Comparison of ENCODE assay signal across 20 cellular contexts in the genomic region with DNA sequence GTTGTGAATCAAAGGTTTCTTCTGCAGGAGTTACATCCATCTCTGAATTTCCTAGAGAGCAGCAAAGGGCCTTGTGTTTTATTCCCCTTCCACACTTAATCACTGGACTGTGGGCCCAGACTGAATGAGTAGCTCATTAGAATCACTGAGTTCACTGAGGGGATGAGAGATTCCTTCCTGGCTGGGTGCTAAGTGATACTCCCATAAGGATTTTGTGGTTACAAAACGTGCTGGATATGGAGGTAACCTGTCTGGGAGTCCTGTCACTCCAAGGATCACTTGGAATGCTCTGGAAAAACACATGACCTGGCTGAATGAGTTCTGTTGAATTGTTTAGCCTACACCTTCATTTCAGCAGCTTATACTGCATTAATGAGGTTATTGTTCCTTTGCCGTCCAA.
"Had no signal": no experiment of that assay in that cellular context is flagged by ENCODE, and none has a peak within 500 bp of the region (broad histone marks: within the 10 kb centered on the region; RNA-seq: fewer than 3 reads in every experiment).

No MANE protein-coding gene starts in this region.

- DNase-seq: activated CD4-positive, alpha-beta T cell treated with anti-CD3 and anti-CD28 coated beads, Interleukin-2, amount 50 U/mL, for 1 hour; activated CD4-positive, CD25-positive, alpha-beta regulatory T cell treated with anti-CD3 and anti-CD28 coated beads, Interleukin-2, amount 50 U/mL, for 72 hours; activated CD8-positive, alpha-beta memory T cell treated with anti-CD3 and anti-CD28 coated beads, Interleukin-2, amount 50 U/mL, for 48 hours; activated effector memory CD4-positive, alpha-beta T cell treated with Interleukin-2 at 50 U/mL for 16 hours; activated T-cell treated with anti-CD3 and anti-CD28 coated beads, Interleukin-2, amount 50 U/mL, for 48 hours; body of pancreas; caudate nucleus; foreskin fibroblast; head of caudate nucleus; kidney; natural killer cell; nucleus accumbens; stimulated activated CD4-positive, alpha-beta T cell treated with anti-CD3 and anti-CD28 coated beads, Interleukin-2, amount 100 ng/mL, for 24 hours; stimulated activated naive CD8-positive, alpha-beta T cell treated with anti-CD3 and anti-CD28 coated beads, Interleukin-15, Interleukin-2, amounts not matched to agents 100 U/mL and 50 U/mL, for 24 hours; substantia nigra; trophoblast cell had no signal

- H3K4me3 ChIP-seq: body of pancreas, right atrium auricular region, vagina had no signal

- H3K4me1 ChIP-seq: body of pancreas, vagina had no signal

- H3K27ac Mint-ChIP-seq: activated naive CD8-positive, alpha-beta T cell; natural killer cell had no signal

- H3K4me3 Mint-ChIP-seq: activated naive CD8-positive, alpha-beta T cell; natural killer cell had no signal

- H3K27me3 ChIP-seq: body of pancreas, right atrium auricular region, vagina had no signal

- H3K4me1 Mint-ChIP-seq: natural killer cell had no signal

- H3K36me3 Mint-ChIP-seq: activated naive CD8-positive, alpha-beta T cell; natural killer cell had no signal

- H3K27me3 Mint-ChIP-seq: activated naive CD8-positive, alpha-beta T cell had no signal

- ATAC-seq: body of pancreas; natural killer cell; stimulated activated naive CD8-positive, alpha-beta T cell treated with anti-CD3 and anti-CD28 coated beads, Interleukin-15, Interleukin-2, amounts not matched to agents 100 U/mL and 50 U/mL, for 24 hours had no signal

- FAIRE-seq: kidney had no signal

- H3K36me3 ChIP-seq: vagina had no signal

- H3K9me3 ChIP-seq: body of pancreas, right atrium auricular region, vagina had no signal

- H3K27ac ChIP-seq: body of pancreas, epithelial cell of prostate, right atrium auricular region, vagina had no signal
